10 cellular contexts compared by ENCODE assay signal in the genomic region with DNA sequence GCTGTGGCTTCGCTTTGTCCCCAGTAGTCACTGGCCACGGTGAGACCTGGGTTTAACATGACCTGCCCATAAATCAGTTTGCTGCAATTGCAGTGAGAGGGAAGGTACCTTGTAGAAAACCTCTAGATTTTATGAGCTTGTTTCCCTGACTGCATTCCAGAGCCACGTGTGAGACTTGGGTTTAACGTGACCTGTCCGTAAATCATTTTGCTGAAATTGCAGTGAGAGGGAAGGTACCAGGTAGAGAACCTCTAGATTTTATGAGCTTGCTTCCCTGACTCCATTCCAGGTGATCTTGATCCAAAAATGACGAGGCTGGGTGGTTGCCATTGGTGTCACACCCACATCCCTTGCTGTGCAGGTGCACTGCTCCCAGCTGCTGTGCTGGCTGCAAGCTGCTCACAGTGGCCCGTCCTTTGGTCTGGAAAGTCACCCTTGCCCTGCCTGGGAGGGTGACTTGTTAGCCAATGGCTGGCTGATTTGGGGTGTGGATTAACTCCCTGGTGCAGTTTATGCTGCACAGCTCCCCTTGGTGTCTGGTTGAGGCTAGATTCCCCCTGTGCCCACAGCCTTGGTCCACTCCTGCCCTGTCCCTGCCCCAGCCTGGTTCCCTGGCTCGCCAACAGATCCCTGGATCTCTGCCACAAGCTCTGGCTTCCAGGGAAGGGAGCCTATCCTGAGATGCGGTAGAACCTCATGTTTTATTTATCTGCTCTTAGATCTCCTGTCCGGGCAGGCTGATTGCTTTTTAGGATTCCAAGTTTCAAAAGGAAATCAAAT.
DNase-seq lines count a peak whose midpoint lies in the region; TF ChIP-seq lines count a peak whose summit lies in the region.
"Had no signal": no experiment of that assay in that cellular context is flagged by ENCODE, and none has a peak within 500 bp of the region (broad histone marks: within the 10 kb centered on the region; RNA-seq: fewer than 3 reads in every experiment).

No MANE protein-coding gene starts in this region.

- H3K9me3 ChIP-seq in sigmoid colon (no peaks in the 10 kb centered on the region), A673 (ENCODE audit: low read depth, low read length, poor library complexity, severe bottlenecking) (no peaks in the 10 kb centered on the region), HAP-1 (no peaks in the 10 kb centered on the region)

- intact Hi-C loops in sigmoid colon (cut with DNase I) = no loop called here
- intact Hi-C loops in A673 (cut with micrococcal nuclease; ENCODE audit: unreplicated experiment) = no loop called here

- in situ Hi-C loops in HAP-1 (cut with MboI; ENCODE audit: low sequenced_read_pairs) = no loop called here

- DNase-seq in NCI-H1092 treated with DMSO at 0.1 percent for 48 hours (lab: John Stamatoyannopoulos, UW) (peak; percentile 17), cerebellar cortex (ENCODE audit: low spot score) (peak; percentile 52), kidney tubule cell (ENCODE audit: low spot score) (peak; percentile 45), sigmoid colon (peak; percentile 70), NCI-H774 (lab: John Stamatoyannopoulos, UW) (no peak), A673 (ENCODE audit: low spot score) (no peak), NCI-H1417 treated with DMSO at 0.1 percent for 48 hours (lab: John Stamatoyannopoulos, UW) (no peak), HAP-1 (ENCODE audit: low spot score in 2 of 2) (no peak)
- DNase-seq: activated CD4-positive, alpha-beta memory T cell treated with anti-CD3 and anti-CD28 coated beads, Interleukin-2, amount 10 ng/mL, durations not matched to agents 7 days and 5 days; IMR-90 had no signal

- TF ChIP-seq EP300 in sigmoid colon (IDR thresholded peaks at IDR 0.05) = no peak

- H3K36me3 ChIP-seq in sigmoid colon = no peaks in the 10 kb centered on the region
- no peaks in the 10 kb centered on the region for H3K36me3 ChIP-seq in A673 (ENCODE audit: insufficient read depth, low read length, poor library complexity, severe bottlenecking)
- no peaks in the 10 kb centered on the region for H3K36me3 ChIP-seq in HAP-1 (replicated peaks)

- CTCF ChIA-PET in A673 (lab: Charles Lee) = no interaction called here

- H3K4me1 ChIP-seq in sigmoid colon (peaks cover 0 to 58% (median 53%) of the 10 kb centered on the region in 4 donors), A673 (ENCODE audit: insufficient read depth, low read length, poor library complexity, severe bottlenecking) (peaks cover 4% of the 10 kb centered on the region), HAP-1 (no peaks in the 10 kb centered on the region)

- 15 to 57% methylated on average over 10 of the region's 10 CpGs for WGBS in sigmoid colon, 2 donors

- no peak for TF ChIP-seq POLR2A in sigmoid colon (IDR thresholded peaks at IDR 0.05)

- POLR2A ChIA-PET in A673 (lab: Charles Lee; ENCODE audit: low non-redundant PET) = no interaction called here

- peak overlapping the region; percentile 51 to 61 (median 57) for H3K27ac ChIP-seq in sigmoid colon
- H3K27ac ChIP-seq in A673 (ENCODE audit: low read depth, low read length, poor library complexity, severe bottlenecking) = no peak overlapping the region

- TF ChIP-seq CTCF in sigmoid colon (IDR thresholded peaks at IDR 0.05) (no peak), A673 (conservative IDR thresholded peaks at IDR 0.05; ENCODE audit: low read depth, low read length) (no peak)

- BruUV-seq in A673 (replicated peaks; lab: Mats Ljungman, UMichigan) = no TSS peak

- H3K4me3 ChIP-seq in sigmoid colon (no peak overlapping the region), A673 (ENCODE audit: low read depth, low read length, poor library complexity, severe bottlenecking) (no peak overlapping the region), HAP-1 (no peak overlapping the region)

- no peaks in the 10 kb centered on the region for H3K27me3 ChIP-seq in sigmoid colon
- no peaks in the 10 kb centered on the region for H3K27me3 ChIP-seq in A673 (replicated peaks; ENCODE audit: insufficient read depth, low read depth, low read length, poor library complexity)
- H3K27me3 ChIP-seq in HAP-1 (ENCODE audit: low read depth) = no peaks in the 10 kb centered on the region

Comparison
In these comparisons a context has a peak if more than half of its experiments do, and no peak if none do; other contexts are left out.
1. DNase-seq: peak in NCI-H1092 treated with DMSO at 0.1 percent for 48 hours (single experiment), cerebellar cortex (single experiment), kidney tubule cell (single experiment) and sigmoid colon (single experiment); none in NCI-H774 (single experiment), A673 (single experiment), NCI-H1417 treated with DMSO at 0.1 percent for 48 hours (single experiment) and HAP-1 (0 of 2).